ENCODE assay signal across 8 cellular contexts in genomic region chr6:57389038-57389592, GRCh38.
DNase-seq lines count a peak whose midpoint lies in the region; ATAC-seq, FAIRE-seq and TF ChIP-seq lines count a peak whose summit lies in the region.
"Not testable (repeated sequence)": the region's sequence is repeated elsewhere in the genome, so short reads cannot be mapped to it uniquely, and the experiment has no call there.

No MANE protein-coding gene starts in this region.

- H3K36me3 ChIP-seq in Panc1 (ENCODE audit: control insufficient read depth, insufficient read depth, low read length); GM12878 (ENCODE audit: control insufficient read depth in 2 of 2, insufficient read depth in 2 of 2, low read length in 1 of 2); HepG2 (replicated peaks in 1 of 2; ENCODE audit: control insufficient read depth in 1 of 2, insufficient read depth in 2 of 2, low read length in 2 of 2): not testable (repeated sequence)

- H3K9ac ChIP-seq in GM12878 (ENCODE audit: control insufficient read depth, insufficient read depth, low read length); HepG2 (ENCODE audit: insufficient read depth, low read depth, low read length): not testable (repeated sequence)

- not testable (repeated sequence) for H3K9me3 ChIP-seq in Panc1 (ENCODE audit: control insufficient read depth, insufficient read depth, low read depth, low read length); GM12878 (replicated peaks; ENCODE audit: control insufficient read depth, insufficient read depth, low read length); HepG2 (ENCODE audit: low read length)

- FAIRE-seq in H54 (lab: Jason Lieb, UNC): peak; percentile 61
- FAIRE-seq in GM12878 (lab: Jason Lieb, UNC): not testable (repeated sequence)
- peak; percentile 43 for FAIRE-seq in HepG2 (lab: Jason Lieb, UNC)

- not testable (repeated sequence) for H2AFZ ChIP-seq in GM12878 (ENCODE audit: control insufficient read depth, low read depth, low read length); HepG2 (ENCODE audit: low read length)

- not testable (repeated sequence) for H4K20me1 ChIP-seq in GM12878 (ENCODE audit: control insufficient read depth, insufficient read depth); HepG2 (ENCODE audit: insufficient read depth, low read length)

- H3K79me2 ChIP-seq in GM12878 (ENCODE audit: control insufficient read depth, insufficient read depth, low read length); HepG2 (ENCODE audit: insufficient read depth, low read length): not testable (repeated sequence)

- RAD21 ChIA-PET in GM12878 (lab: Charles Lee; ENCODE audit: unreplicated experiment): not testable (repeated sequence)

- POLR2A ChIA-PET in Panc1 (lab: Charles Lee); GM12878 (lab: Charles Lee); HepG2 (lab: Yijun Ruan, JAX): not testable (repeated sequence)

- TF ChIP-seq CTCF in Panc1 (IDR thresholded peaks at IDR 0.05); GM12878 (IDR thresholded peaks at IDR 0.05 in 2 of 3, conservative IDR thresholded peaks at IDR 0.05 in 1 of 3; ENCODE audit: control insufficient read depth in 2 of 3, extremely low read depth in 1 of 3, insufficient read depth in 1 of 3, low read depth in 3 of 3, low read length in 3 of 3); HepG2 (CRISPR knock-in tag; IDR thresholded peaks at IDR 0.05): not testable (repeated sequence)

- in situ Hi-C loops in Panc1 (cut with HindIII; ENCODE audit: low pct_unique_long_range_greater_than_20kb, low sequenced_read_pairs); GM12878 (cut with MboI); HepG2 (cut with HindIII; ENCODE audit: extremely low pct_ligation_motif_present, low pct_unique_long_range_greater_than_20kb): not testable (repeated sequence)

- H3K4me1 ChIP-seq in Panc1 (ENCODE audit: control insufficient read depth, insufficient read depth, low read length); GM12878 (ENCODE audit: control insufficient read depth, insufficient read depth, low read length); HepG2 (ENCODE audit: insufficient read depth, low read length): not testable (repeated sequence)

- CTCF ChIA-PET in Panc1 (lab: Charles Lee); GM12878 (lab: Yijun Ruan, JAX); HepG2 (lab: Yijun Ruan, JAX; ENCODE audit: low intra/inter-chr PET ratio, low total read pairs): not testable (repeated sequence)

- 100% methylated on average over 1 of the region's 2 CpGs for WGBS in GM12878 (ENCODE audit: insufficient coverage, insufficient replicate concordance, low lambda C conversion rate, missing lambda C conversion rate)
- WGBS in HepG2 (ENCODE audit: low lambda C conversion rate): 69% methylated on average over 2 of the region's 2 CpGs

- not testable (repeated sequence) for H3K27me3 ChIP-seq in Panc1 (ENCODE audit: control insufficient read depth, insufficient read depth, low read length); GM12878 (replicated peaks in 1 of 2; ENCODE audit: control insufficient read depth in 2 of 2, insufficient read depth in 2 of 2, low read length in 1 of 2); HepG2 (ENCODE audit: control insufficient read depth in 1 of 2, insufficient read depth in 2 of 2, low read length in 2 of 2)

- not testable (repeated sequence) for DNase-seq in H54 (ENCODE audit: insufficient read length, low spot score); Panc1 (ENCODE audit: low read depth, low spot score); GM12878 (ENCODE audit: low read depth, low spot score); HepG2 (ENCODE audit: low spot score)

- BruUV-seq in Panc1 (replicated peaks; lab: Mats Ljungman, UMichigan); GM12878 (replicated peaks; lab: Mats Ljungman, UMichigan); HepG2 (replicated peaks; lab: Mats Ljungman, UMichigan): not testable (repeated sequence)

- not testable (repeated sequence) for TF ChIP-seq RAD21 in GM12878 (IDR thresholded peaks at IDR 0.05; ENCODE audit: insufficient read depth, low read depth, low read length); HepG2 (CRISPR knock-in tag; IDR thresholded peaks at IDR 0.05)

- SMC1A ChIA-PET in GM12878 (lab: Charles Lee; ENCODE audit: uncharacterized antibody, unreplicated experiment): not testable (repeated sequence)

- peak; percentile 69 for ATAC-seq in GM18502 (IDR thresholded peaks at IDR 0.05; ENCODE audit: poor library complexity, unreplicated experiment)
- ATAC-seq in GM19463 (IDR thresholded peaks at IDR 0.05; ENCODE audit: unreplicated experiment): peak; percentile 44
- peak; percentile 67 for ATAC-seq in HG02870 (IDR thresholded peaks at IDR 0.05; ENCODE audit: unreplicated experiment)
- ATAC-seq in HG03378 (IDR thresholded peaks at IDR 0.05; ENCODE audit: unreplicated experiment): peak; percentile 67
- ATAC-seq in Panc1: peak; percentile 42
- peak; percentile 74 for ATAC-seq in GM12878
- 0 out of 3 replicates have a peak, but pooled peaks have one; percentile 23 for ATAC-seq in HepG2

- intact Hi-C loops in Panc1 (cut with micrococcal nuclease; ENCODE audit: unreplicated experiment); GM12878 (cut with micrococcal nuclease; ENCODE audit: unreplicated experiment); HepG2 (cut with micrococcal nuclease; ENCODE audit: unreplicated experiment): not testable (repeated sequence)

- H3K4me3 ChIP-seq in Panc1 (ENCODE audit: low read depth in 2 of 2, low read length in 2 of 2); GM12878; HepG2 (replicated peaks in 1 of 3; ENCODE audit: insufficient read depth in 1 of 3, low read depth in 2 of 3, low read length in 3 of 3): not testable (repeated sequence)

- not testable (repeated sequence) for H3K27ac ChIP-seq in Panc1 (ENCODE audit: low read length); GM12878 (ENCODE audit: control insufficient read depth, insufficient read depth); HepG2 (ENCODE audit: extremely low read length, insufficient read depth, low read length)

- not testable (repeated sequence) for TF ChIP-seq POLR2A in H54 (IDR thresholded peaks at IDR 0.05; ENCODE audit: low read depth, low read length); GM12878 (IDR thresholded peaks at IDR 0.05; ENCODE audit: low read depth, low read length); HepG2 (IDR thresholded peaks at IDR 0.05; ENCODE audit: insufficient read depth in 1 of 2, low read depth in 2 of 2, low read length in 2 of 2)

- not testable (repeated sequence) for TF ChIP-seq EP300 in GM12878 (IDR thresholded peaks at IDR 0.05; ENCODE audit: borderline replicate concordance in 1 of 2, control insufficient read depth in 1 of 2, low read depth in 2 of 2, low read length in 2 of 2); HepG2 (IDR thresholded peaks at IDR 0.05; ENCODE audit: low read depth in 2 of 2, low read length in 2 of 2); HepG2 (CRISPR knock-in tag; IDR thresholded peaks at IDR 0.05; ENCODE audit: borderline replicate concordance)

- H3K4me2 ChIP-seq in GM12878 (ENCODE audit: control insufficient read depth, insufficient read depth); HepG2 (ENCODE audit: low read depth, low read length): not testable (repeated sequence)

Comparison
In these comparisons a context has a peak if more than half of its experiments do, and no peak if none do; other contexts are left out.
1. ATAC-seq: peak in every context shown above with its lines; median percentile 74 in GM12878; 69 in GM18502; 67 in HG02870; 67 in HG03378; 44 in GM19463; 42 in Panc1; 23 in HepG2.